24 cellular contexts compared by ENCODE assay signal in the genomic region with DNA sequence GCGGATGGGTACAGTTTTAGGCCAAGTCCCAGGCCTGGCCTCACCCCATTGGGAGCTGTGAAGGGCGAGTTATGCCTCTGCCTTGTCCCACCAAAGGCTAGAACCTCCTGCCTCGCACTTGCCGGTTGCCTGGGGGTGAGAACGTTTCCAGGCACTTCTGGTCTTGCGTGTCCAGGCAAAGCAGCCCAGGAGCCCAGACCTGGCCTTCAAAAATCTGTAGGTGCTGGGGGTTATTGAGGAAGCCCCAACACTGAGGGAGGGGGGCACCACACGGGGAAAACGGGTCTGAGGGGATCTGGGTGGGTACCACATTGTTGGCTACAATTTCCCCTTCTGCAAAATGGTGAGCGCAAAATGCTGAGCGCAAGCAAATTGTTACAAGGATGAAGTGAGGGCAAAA. TPM values are rescaled to one million over a fixed set of nuclear protein-coding genes. Genes with fewer than 3 reads are reported as not detected.
"Had no signal": no experiment of that assay in that cellular context is flagged by ENCODE, and none has a peak within 500 bp of the region (broad histone marks: within the 10 kb centered on the region; RNA-seq: fewer than 3 reads in every experiment).

No MANE protein-coding gene starts in this region.

- FAIRE-seq: TTC549 had no signal

- H3K9me3 ChIP-seq: gastrocnemius medialis, heart left ventricle, right atrium auricular region, suprapubic skin had no signal

- H3K9me3 Mint-ChIP-seq: activated B cell treated with CpG ODN at 0.5 μM for 24 hours; activated T-cell treated with anti-CD3 and anti-CD28 coated beads, Interleukin-2, amount 50 U/mL, for 72 hours; brain; dendritic cell treated with granulocyte-macrophage colony-stimulating factor and Interleukin-4, amounts not matched to agents 40 ng/mL and 50 ng/mL, for 4 days; effector memory CD8-positive, alpha-beta T cell; naive B cell; type B pancreatic cell had no signal

- H3K36me3 Mint-ChIP-seq: activated naive CD8-positive, alpha-beta T cell; brain; naive B cell; type B pancreatic cell had no signal

- DNase-seq: activated B cell treated with CpG ODN at 0.5 μM for 24 hours; activated CD4-positive, alpha-beta T cell treated with anti-CD3 and anti-CD28 coated beads, Interleukin-2, amount 10 ng/mL, durations not matched to agents 24 days and 14 days; activated CD8-positive, alpha-beta memory T cell treated with anti-CD3 and anti-CD28 coated beads, Interleukin-2, amount 50 U/mL, for 4 hours; activated CD8-positive, alpha-beta T cell treated with anti-CD3 and anti-CD28 coated beads, Interleukin-2, amount 10 ng/mL, durations not matched to agents 7 days and 5 days; activated gamma-delta T cell; activated T-cell treated with anti-CD3 and anti-CD28 coated beads, Interleukin-2, amount 50 U/mL, for 72 hours; amniotic stem cell; effector memory CD8-positive, alpha-beta T cell; gastrocnemius medialis; heart left ventricle; naive B cell; stimulated activated CD4-positive, alpha-beta T cell treated with anti-CD3 and anti-CD28 coated beads, Interleukin-4, amount 100 ng/mL, for 4 hours; stimulated activated CD8-positive, alpha-beta memory T cell treated with anti-CD3 and anti-CD28 coated beads, Interleukin-4, amount 100 ng/mL, for 48 hours; stimulated activated naive CD4-positive, alpha-beta T cell treated with Interleukin-2 at 50 U/mL for 16 hours; SW 1271 had no signal

- H3K27ac ChIP-seq: gastrocnemius medialis, heart left ventricle, right atrium auricular region, suprapubic skin had no signal

- H3K27me3 ChIP-seq: gastrocnemius medialis, right atrium auricular region, suprapubic skin had no signal

- H3K4me1 Mint-ChIP-seq: activated B cell treated with CpG ODN at 0.5 μM for 24 hours had no signal

- H3K27me3 Mint-ChIP-seq: activated naive CD8-positive, alpha-beta T cell had no signal

- H3K27ac Mint-ChIP-seq: activated B cell treated with CpG ODN at 0.5 μM for 24 hours; activated CD4-positive, alpha-beta T cell treated with anti-CD3 and anti-CD28 coated beads, Interleukin-2, amount 10 ng/mL, durations not matched to agents 24 days and 14 days; activated CD8-positive, alpha-beta T cell treated with anti-CD3 and anti-CD28 coated beads, Interleukin-2, amount 10 ng/mL, durations not matched to agents 7 days and 5 days; activated naive CD8-positive, alpha-beta T cell; activated T-cell treated with anti-CD3 and anti-CD28 coated beads, Interleukin-2, amount 50 U/mL, for 72 hours; dendritic cell treated with granulocyte-macrophage colony-stimulating factor and Interleukin-4, amounts not matched to agents 40 ng/mL and 50 ng/mL, for 4 days; effector memory CD8-positive, alpha-beta T cell; naive B cell; type B pancreatic cell had no signal

- H3K4me3 Mint-ChIP-seq: activated B cell treated with CpG ODN at 0.5 μM for 24 hours; activated CD4-positive, alpha-beta T cell treated with anti-CD3 and anti-CD28 coated beads, Interleukin-2, amount 10 ng/mL, durations not matched to agents 24 days and 14 days; activated CD8-positive, alpha-beta T cell treated with anti-CD3 and anti-CD28 coated beads, Interleukin-2, amount 10 ng/mL, durations not matched to agents 7 days and 5 days; activated naive CD8-positive, alpha-beta T cell; activated T-cell treated with anti-CD3 and anti-CD28 coated beads, Interleukin-2, amount 50 U/mL, for 72 hours; dendritic cell treated with granulocyte-macrophage colony-stimulating factor and Interleukin-4, amounts not matched to agents 40 ng/mL and 50 ng/mL, for 4 days; effector memory CD8-positive, alpha-beta T cell; naive B cell; type B pancreatic cell had no signal

- H3K4me1 ChIP-seq: gastrocnemius medialis, heart left ventricle, right atrium auricular region had no signal

- ATAC-seq: activated CD8-positive, alpha-beta T cell treated with anti-CD3 and anti-CD28 coated beads, Interleukin-2, amount 10 ng/mL, durations not matched to agents 7 days and 5 days; activated T-cell treated with anti-CD3 and anti-CD28 coated beads, Interleukin-2, amount 50 U/mL, for 72 hours; effector memory CD8-positive, alpha-beta T cell; gastrocnemius medialis; heart left ventricle had no signal

- H3K36me3 ChIP-seq: gastrocnemius medialis, heart left ventricle, right atrium auricular region, suprapubic skin had no signal

- H3K4me3 ChIP-seq: gastrocnemius medialis, heart left ventricle, right atrium auricular region, skin epidermis, suprapubic skin had no signal

RNA-seq across cellular contexts. Expression of a gene that starts 12.2 kb away (rescaled TPM):
- total RNA-seq: activated B cell treated with CpG ODN at 0.5 μM for 24 hours; activated CD4-positive, alpha-beta T cell treated with anti-CD3 and anti-CD28 coated beads, Interleukin-2, amount 10 ng/mL, durations not matched to agents 24 days and 14 days; activated CD8-positive, alpha-beta T cell treated with anti-CD3 and anti-CD28 coated beads, Interleukin-2, amount 10 ng/mL, durations not matched to agents 7 days and 5 days; heart left ventricle; right atrium auricular region; T-helper 2 cell treated with Interferon-gamma antibody and Interleukin-4, amounts not matched to agents 100 ng/mL and 5 ng/mL, for 36 hours had no signal
